28 cellular contexts compared by ENCODE assay signal in the genomic region with DNA sequence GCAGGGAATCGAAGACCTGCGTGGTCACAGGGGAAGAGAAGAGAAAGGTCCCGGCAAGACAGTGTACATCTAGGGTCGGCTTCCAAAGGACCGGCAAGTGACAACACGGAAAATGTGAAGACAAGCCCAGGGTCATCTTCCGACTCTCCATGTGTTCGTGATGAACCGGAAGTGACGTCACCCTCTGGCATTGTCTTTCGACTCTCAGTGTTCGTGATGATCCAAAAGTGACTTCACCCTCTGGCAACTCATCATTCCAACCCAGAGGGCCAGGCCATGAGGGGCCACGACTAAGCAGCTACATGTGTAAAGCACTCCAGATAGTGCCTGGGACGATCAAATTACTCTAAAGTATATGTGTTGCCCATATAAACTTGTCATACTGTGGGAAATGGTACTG.
DNase-seq lines count a peak whose midpoint lies in the region; ATAC-seq, FAIRE-seq and TF ChIP-seq lines count a peak whose summit lies in the region.
"Had no signal": no experiment of that assay in that cellular context is flagged by ENCODE, and none has a peak within 500 bp of the region (broad histone marks: within the 10 kb centered on the region; RNA-seq: fewer than 3 reads in every experiment).

No MANE protein-coding gene starts in this region.

- no TSS peak for BruUV-seq in K562 (replicated peaks; lab: Mats Ljungman, UMichigan)

- H3K9me1 ChIP-seq in K562 (ENCODE audit: control insufficient read depth, insufficient read depth, low read length) = no peaks in the 10 kb centered on the region

- H3K36me3 ChIP-seq in K562 (ENCODE audit: control insufficient read depth, insufficient read depth, low read length) = no peaks in the 10 kb centered on the region
- H3K36me3 ChIP-seq: BLaER1 treated with 17β-estradiol and CSF1 and Interleukin-3, amounts not matched to agents 10 nM and 100 nM; tibial artery; WERI-Rb-1 had no signal

- H4K20me1 ChIP-seq in K562 (replicated peaks; ENCODE audit: control insufficient read depth, insufficient read depth, low read length) = no peaks in the 10 kb centered on the region
- H4K20me1 ChIP-seq: BLaER1 treated with 17β-estradiol and CSF1 and Interleukin-3, amounts not matched to agents 10 nM and 100 nM had no signal

- no peak overlapping the region for H3K9ac ChIP-seq in K562 (ENCODE audit: insufficient read depth in 1 of 2, low read depth in 2 of 2, low read length in 2 of 2)
- H3K9ac ChIP-seq: BLaER1 treated with 17β-estradiol and CSF1 and Interleukin-3, amounts not matched to agents 10 nM and 100 nM had no signal

- TF ChIP-seq EP300 in K562 (IDR thresholded peaks at IDR 0.05; ENCODE audit: low read length) = no peak

- H3K9me3 ChIP-seq in right cardiac atrium (ENCODE audit: control insufficient read depth, low read length) = no peaks in the 10 kb centered on the region
- H3K9me3 ChIP-seq in K562 (replicated peaks; ENCODE audit: control insufficient read depth, insufficient read depth, low read depth, low read length) = no peaks in the 10 kb centered on the region
- H3K9me3 ChIP-seq: tibial artery had no signal

- POLR2A ChIA-PET in K562 (lab: Yijun Ruan, JAX) = interaction anchor here (0.6 kb wide), 1 partner anchor 21 kb away, joined by 3 read pairs; no protein-coding TSS in a partner anchor

- no peaks in the 10 kb centered on the region for H3K79me2 ChIP-seq in K562 (ENCODE audit: control insufficient read depth, insufficient read depth, low read length)
- H3K79me2 ChIP-seq: hepatocyte had no signal

- peak; percentile 29 for FAIRE-seq in K562 (lab: Jason Lieb, UNC)
- FAIRE-seq: A549, endothelial cell of umbilical vein, GM12892 had no signal

- in situ Hi-C loops in K562 (cut with MboI) = no loop called here

- intact Hi-C loops in right cardiac atrium (cut with DNase I) (loop anchor here in 1 of 4 donors (10.0 kb wide), 1 partner anchor 562 kb away; no protein-coding TSS in a partner anchor), Right ventricle myocardium inferior (cut with DNase I) (no loop called here), K562 (cut with micrococcal nuclease) (no loop called here), posterior vena cava (cut with DNase I) (no loop called here)

- H2AFZ ChIP-seq in K562 (ENCODE audit: low read depth, low read length) = 0 out of 2 replicates have a peak overlapping the region, but pooled peaks have one; percentile 18
- H2AFZ ChIP-seq: hepatocyte had no signal

- H3K4me1 ChIP-seq in right cardiac atrium (ENCODE audit: control insufficient read depth, insufficient read depth, low read length) (no peaks in the 10 kb centered on the region), K562 (replicated peaks in 1 of 2; ENCODE audit: control insufficient read depth in 2 of 2, insufficient read depth in 2 of 2, low read length in 2 of 2) (no peaks in the 10 kb centered on the region; a peak in 1 of 5 replicates)
- H3K4me1 ChIP-seq: A549 had no signal

- no peak for TF ChIP-seq RAD21 in K562 (CRISPR knock-in tag; conservative IDR thresholded peaks at IDR 0.05 in 1 of 2, IDR thresholded peaks at IDR 0.05 in 1 of 2)

- TF ChIP-seq CTCF in K562 (IDR thresholded peaks at IDR 0.05 in 2 of 3, conservative IDR thresholded peaks at IDR 0.05 in 1 of 3; ENCODE audit: insufficient read depth in 2 of 3, low read depth in 1 of 3, low read length in 3 of 3) = no peak

- peak; percentile 14 to 52 for ATAC-seq in right cardiac atrium
- ATAC-seq in Right ventricle myocardium inferior = no peak
- ATAC-seq in K562 = no peak
- ATAC-seq: A549; activated CD8-positive, alpha-beta memory T cell treated with anti-CD3 and anti-CD28 coated beads, Interleukin-2, amount 10 ng/mL, durations not matched to agents 7 days and 5 days; stimulated activated naive CD8-positive, alpha-beta T cell treated with anti-CD3 and anti-CD28 coated beads, Interleukin-15, Interleukin-2, amounts not matched to agents 100 U/mL and 50 U/mL, for 24 hours had no signal

- no peak for TF ChIP-seq POLR2A in K562 (conservative IDR thresholded peaks at IDR 0.05)

- CTCF ChIA-PET in K562 (lab: Yijun Ruan, JAX; ENCODE audit: low intra/inter-chr PET ratio) = no interaction called here

- H3K27ac ChIP-seq in right cardiac atrium (ENCODE audit: low read length) = no peak overlapping the region
- H3K27ac ChIP-seq in K562 (ENCODE audit: extremely low read depth, low read depth, low read length) = no peak overlapping the region
- H3K27ac ChIP-seq: A549; BLaER1 treated with 17β-estradiol and CSF1 and Interleukin-3, amounts not matched to agents 10 nM and 100 nM; dorsolateral prefrontal cortex; hepatocyte; tibial artery; WERI-Rb-1 had no signal

- H3K27me3 ChIP-seq in right cardiac atrium (ENCODE audit: control insufficient read depth, insufficient read depth) (no peaks in the 10 kb centered on the region), K562 (ENCODE audit: control insufficient read depth in 2 of 2, insufficient read depth in 2 of 2, low read length in 2 of 2) (peaks cover 0 to 23% of the 10 kb centered on the region in 2 experiments; a peak in 1 of 5 replicates)
- H3K27me3 ChIP-seq: BLaER1 treated with 17β-estradiol and CSF1 and Interleukin-3, amounts not matched to agents 10 nM and 100 nM; dorsolateral prefrontal cortex; hepatocyte; tibial artery had no signal

- 0 out of 2 replicates have a peak overlapping the region, but pooled peaks have one; percentile 1 for H3K4me2 ChIP-seq in K562 (ENCODE audit: insufficient read depth, low read length)
- H3K4me2 ChIP-seq: A549; BLaER1 treated with 17β-estradiol and CSF1 and Interleukin-3, amounts not matched to agents 10 nM and 100 nM; hepatocyte had no signal

- 66% methylated on average over 14 of the region's 14 CpGs for WGBS in right cardiac atrium
- 1% methylated on average over 13 of the region's 14 CpGs for WGBS in K562 (ENCODE audit: insufficient coverage, low coverage, missing lambda C conversion rate)

- no peak overlapping the region for H3K4me3 ChIP-seq in right cardiac atrium (ENCODE audit: low read length)
- H3K4me3 ChIP-seq in K562 = no peak overlapping the region
- H3K4me3 ChIP-seq: A549; BLaER1 treated with 17β-estradiol and CSF1 and Interleukin-3, amounts not matched to agents 10 nM and 100 nM; dorsolateral prefrontal cortex; hepatocyte; tibial artery had no signal

- peak in 2 of 3 donors; percentile 56 to 63 for DNase-seq in right cardiac atrium
- DNase-seq in Right ventricle myocardium inferior (ENCODE audit: missing footprints) = no peak
- DNase-seq in K562 (ENCODE audit: extremely low read depth in 1 of 4, low spot score in 3 of 4) = peak in 1 of 4 experiments; percentile 17
- DNase-seq in posterior vena cava (ENCODE audit: low spot score) = peak; percentile 88
- no peak for DNase-seq in SKM-1 treated with dmso at 0.1 percent for 144 hours (lab: John Stamatoyannopoulos, UW; ENCODE audit: unreplicated experiment)
- DNase-seq in medulla oblongata (ENCODE audit: extremely low spot score) = no peak
- no peak for DNase-seq in activated naive CD4-positive, alpha-beta T cell treated with Interleukin-2 at 50 U/mL for 16 hours
- DNase-seq in NCI-H748 treated with DMSO at 0.1 percent for 48 hours (lab: John Stamatoyannopoulos, UW) = no peak
- DNase-seq: activated CD4-positive, alpha-beta T cell treated with anti-CD3 and anti-CD28 coated beads, Interleukin-2, amount 50 U/mL, for 1 hour; activated CD8-positive, alpha-beta memory T cell treated with anti-CD3 and anti-CD28 coated beads, Interleukin-2, amount 10 ng/mL, durations not matched to agents 7 days and 5 days; activated naive CD4-positive, alpha-beta T cell treated with anti-CD3 and anti-CD28 coated beads, Interleukin-2, amount 50 U/mL, for 16 hours; COR-L47; DMS79; dorsolateral prefrontal cortex; H9; naive B cell; NCI-H1092; NCI-H1930; NCI-H774; stimulated activated CD4-positive, alpha-beta T cell treated with anti-CD3 and anti-CD28 coated beads, Interleukin-4, amount 100 ng/mL, for 4 hours; stimulated activated naive CD8-positive, alpha-beta T cell treated with anti-CD3 and anti-CD28 coated beads, Interleukin-15, Interleukin-2, amounts not matched to agents 100 U/mL and 50 U/mL, for 24 hours; WERI-Rb-1 had no signal

TF ChIP-seq in K562, 482 proteins besides CTCF, POLR2A, EP300 and RAD21 (continues in another document):
- TF ChIP-seq, protein P1, sequence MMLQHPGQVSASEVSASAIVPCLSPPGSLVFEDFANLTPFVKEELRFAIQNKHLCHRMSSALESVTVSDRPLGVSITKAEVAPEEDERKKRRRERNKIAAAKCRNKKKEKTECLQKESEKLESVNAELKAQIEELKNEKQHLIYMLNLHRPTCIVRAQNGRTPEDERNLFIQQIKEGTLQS (IDR thresholded peaks at IDR 0.05) = peak; percentile 88
- TF ChIP-seq, protein P1 (CRISPR knock-in tag; conservative IDR thresholded peaks at IDR 0.05) = no peak
- TF ChIP-seq ZNF217 (CRISPR knock-in tag; IDR thresholded peaks at IDR 0.05) = no peak
- TF ChIP-seq ZNF830 (CRISPR knock-in tag; IDR thresholded peaks at IDR 0.05) = no peak
- TF ChIP-seq, protein P2, sequence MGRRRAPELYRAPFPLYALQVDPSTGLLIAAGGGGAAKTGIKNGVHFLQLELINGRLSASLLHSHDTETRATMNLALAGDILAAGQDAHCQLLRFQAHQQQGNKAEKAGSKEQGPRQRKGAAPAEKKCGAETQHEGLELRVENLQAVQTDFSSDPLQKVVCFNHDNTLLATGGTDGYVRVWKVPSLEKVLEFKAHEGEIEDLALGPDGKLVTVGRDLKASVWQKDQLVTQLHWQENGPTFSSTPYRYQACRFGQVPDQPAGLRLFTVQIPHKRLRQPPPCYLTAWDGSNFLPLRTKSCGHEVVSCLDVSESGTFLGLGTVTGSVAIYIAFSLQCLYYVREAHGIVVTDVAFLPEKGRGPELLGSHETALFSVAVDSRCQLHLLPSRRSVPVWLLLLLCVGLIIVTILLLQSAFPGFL (CRISPR knock-in tag; IDR thresholded peaks at IDR 0.05) = no peak
- TF ChIP-seq JUND (IDR thresholded peaks at IDR 0.05; ENCODE audit: borderline replicate concordance, low read depth, low read length) = peak; percentile 27; the same call in 1 of the 2 replicates
- no peak; the same call in 2 of the 3 replicates for TF ChIP-seq JUND (tag; IDR thresholded peaks at IDR 0.05; ENCODE audit: borderline replicate concordance, low read depth, low read length)
- TF ChIP-seq JUN (IDR thresholded peaks at IDR 0.05; ENCODE audit: borderline replicate concordance, low read depth, low read length) = 0 out of 2 replicates have a peak, but pooled peaks have one; percentile 13
- no peak for TF ChIP-seq JUN (CRISPR knock-in tag; IDR thresholded peaks at IDR 0.05; ENCODE audit: borderline replicate concordance)
- TF ChIP-seq GABPA (tag; conservative IDR thresholded peaks at IDR 0.05; ENCODE audit: low read depth) = peak; percentile 54
- 0 out of 2 replicates have a peak, but pooled peaks have one; percentile 38 for TF ChIP-seq JUNB (CRISPR knock-in tag; conservative IDR thresholded peaks at IDR 0.05)
- TF ChIP-seq CREB1 (IDR thresholded peaks at IDR 0.05) = no peak
- 0 out of 2 replicates have a peak, but pooled peaks have one; percentile 16 for TF ChIP-seq CREB1 (CRISPR knock-in tag; IDR thresholded peaks at IDR 0.05)

Comparison
In these comparisons a context has a peak if more than half of its experiments do, and no peak if none do; other contexts are left out.
1. ATAC-seq: peak in right cardiac atrium (2 of 2); none in Right ventricle myocardium inferior (single experiment) and K562 (single experiment).
2. DNase-seq: peak in right cardiac atrium (2 of 3) and posterior vena cava (single experiment); none in Right ventricle myocardium inferior (single experiment), SKM-1 treated with dmso at 0.1 percent for 144 hours (single experiment), medulla oblongata (single experiment), activated naive CD4-positive, alpha-beta T cell treated with Interleukin-2 at 50 U/mL for 16 hours (single experiment) and NCI-H748 treated with DMSO at 0.1 percent for 48 hours (single experiment).